23 cellular contexts compared by ENCODE assay signal in the genomic region with DNA sequence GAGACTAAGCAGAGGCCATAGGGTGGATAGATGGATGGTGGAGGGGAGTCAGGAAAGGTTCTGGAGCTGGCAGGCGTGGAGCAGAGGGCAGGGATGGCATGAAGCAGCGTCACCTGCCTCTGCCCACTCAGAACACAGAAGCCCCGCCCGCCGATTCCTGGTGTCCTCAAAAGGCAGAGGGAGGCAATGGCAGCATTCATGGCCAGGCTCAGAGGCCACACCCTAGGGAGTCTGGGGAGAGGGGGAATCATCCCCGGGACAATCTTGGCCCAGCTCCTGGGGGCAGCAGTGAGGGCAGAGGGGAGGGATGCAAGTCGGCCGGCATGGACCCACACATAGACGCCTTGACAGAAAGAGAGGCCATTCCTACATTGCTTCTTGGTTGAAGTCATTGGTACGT.
"Had no signal": no experiment of that assay in that cellular context is flagged by ENCODE, and none has a peak within 500 bp of the region (broad histone marks: within the 10 kb centered on the region; RNA-seq: fewer than 3 reads in every experiment).

No MANE protein-coding gene starts in this region.

- H3K27me3 Mint-ChIP-seq: activated naive CD8-positive, alpha-beta T cell treated with anti-CD3 and anti-CD28 coated beads, Interleukin-2, amount 50 U/mL, for 24 hours; brain had no signal

- H3K27ac Mint-ChIP-seq: activated B cell treated with CpG ODN at 0.5 μM for 24 hours; activated CD4-positive, alpha-beta T cell treated with anti-CD3 and anti-CD28 coated beads, Interleukin-2, amount 10 ng/mL, durations not matched to agents 24 days and 14 days; activated CD8-positive, alpha-beta memory T cell treated with anti-CD3 and anti-CD28 coated beads, Interleukin-2, amount 10 ng/mL, durations not matched to agents 7 days and 5 days; activated naive CD4-positive, alpha-beta T cell treated with anti-CD3 and anti-CD28 coated beads, Interleukin-2, amount 50 U/mL, for 72 hours; activated naive CD8-positive, alpha-beta T cell treated with anti-CD3 and anti-CD28 coated beads, Interleukin-2, amount 50 U/mL, for 24 hours had no signal

- ATAC-seq: activated CD8-positive, alpha-beta memory T cell treated with anti-CD3 and anti-CD28 coated beads, Interleukin-2, amount 10 ng/mL, durations not matched to agents 7 days and 5 days; activated naive CD4-positive, alpha-beta T cell treated with anti-CD3 and anti-CD28 coated beads, Interleukin-2, amount 50 U/mL, for 72 hours; activated naive CD8-positive, alpha-beta T cell treated with anti-CD3 and anti-CD28 coated beads, Interleukin-2, amount 50 U/mL, for 24 hours; activated T-cell treated with anti-CD3 and anti-CD28 coated beads, Interleukin-2, amount 50 U/mL, for 4 hours; PC-3 had no signal

- H3K4me1 Mint-ChIP-seq: activated naive CD8-positive, alpha-beta T cell treated with anti-CD3 and anti-CD28 coated beads, Interleukin-2, amount 50 U/mL, for 24 hours had no signal

- H3K36me3 Mint-ChIP-seq: activated CD8-positive, alpha-beta memory T cell treated with anti-CD3 and anti-CD28 coated beads, Interleukin-2, amount 10 ng/mL, durations not matched to agents 7 days and 5 days; activated naive CD4-positive, alpha-beta T cell treated with anti-CD3 and anti-CD28 coated beads, Interleukin-2, amount 50 U/mL, for 72 hours; brain had no signal

- DNase-seq: activated B cell treated with CpG ODN at 0.5 μM for 24 hours; activated CD4-positive, alpha-beta T cell treated with anti-CD3 and anti-CD28 coated beads for 1 hour; activated CD4-positive, alpha-beta T cell treated with anti-CD3 and anti-CD28 coated beads, Interleukin-2, amount 10 ng/mL, durations not matched to agents 24 days and 14 days; activated CD4-positive, alpha-beta T cell treated with anti-CD3 and anti-CD28 coated beads, Interleukin-2, amount 50 U/mL, for 48 hours; activated CD8-positive, alpha-beta memory T cell treated with anti-CD3 and anti-CD28 coated beads, Interleukin-2, amount 10 ng/mL, durations not matched to agents 7 days and 5 days; activated effector memory CD4-positive, alpha-beta T cell treated with anti-CD3 and anti-CD28 coated beads, Interleukin-2, amount 50 U/mL, for 16 hours; activated naive CD4-positive, alpha-beta T cell treated with Interleukin-2 at 50 U/mL for 16 hours; activated naive CD8-positive, alpha-beta T cell treated with anti-CD3 and anti-CD28 coated beads, Interleukin-2, amount 50 U/mL, for 24 hours; activated T-cell treated with anti-CD3 and anti-CD28 coated beads, Interleukin-2, amount 50 U/mL, for 4 hours; amniotic stem cell; NCI-H1048; NCI-H146; NCI-H187 treated with DMSO at 0.1 percent for 48 hours; NCI-H2227 treated with DMSO at 0.1 percent for 48 hours; NCI-H446 treated with DMSO at 0.1 percent for 48 hours; NCI-H524 treated with DMSO at 0.1 percent for 48 hours; PC-3; SIG-M5; T-helper 2 cell; T1000 had no signal

- H3K9me3 Mint-ChIP-seq: activated B cell treated with CpG ODN at 0.5 μM for 24 hours; activated CD4-positive, alpha-beta T cell treated with anti-CD3 and anti-CD28 coated beads, Interleukin-2, amount 10 ng/mL, durations not matched to agents 24 days and 14 days; activated naive CD8-positive, alpha-beta T cell treated with anti-CD3 and anti-CD28 coated beads, Interleukin-2, amount 50 U/mL, for 24 hours; activated T-cell treated with anti-CD3 and anti-CD28 coated beads, Interleukin-2, amount 50 U/mL, for 4 hours; central memory CD8-positive, alpha-beta T cell had no signal

- H3K4me3 Mint-ChIP-seq: activated B cell treated with CpG ODN at 0.5 μM for 24 hours; activated CD4-positive, alpha-beta T cell treated with anti-CD3 and anti-CD28 coated beads, Interleukin-2, amount 10 ng/mL, durations not matched to agents 24 days and 14 days; activated CD8-positive, alpha-beta memory T cell treated with anti-CD3 and anti-CD28 coated beads, Interleukin-2, amount 10 ng/mL, durations not matched to agents 7 days and 5 days; activated naive CD8-positive, alpha-beta T cell treated with anti-CD3 and anti-CD28 coated beads, Interleukin-2, amount 50 U/mL, for 24 hours; activated T-cell treated with anti-CD3 and anti-CD28 coated beads, Interleukin-2, amount 50 U/mL, for 4 hours; brain; central memory CD8-positive, alpha-beta T cell had no signal
